ENCODE assay signal across 1 cellular context in genomic region chr11:6612008-6612815, GRCh38.
TF ChIP-seq lines count a peak whose summit lies in the region.

Gene TAF10, minus strand, starts transcription at chr11:6612216. Its CDS starts 27 bp downstream, at chr11:6612189.

TF ChIP-seq in HepG2, 621 proteins besides CTCF, POLR2A, EP300 and RAD21 (continued from another document and continues in another):
- no peak for TF ChIP-seq ARID3A (IDR thresholded peaks at IDR 0.05; ENCODE audit: low read depth, low read length)
- TF ChIP-seq ZNF224 (CRISPR knock-in tag; IDR thresholded peaks at IDR 0.05): no peak
- TF ChIP-seq ZNF282 (IDR thresholded peaks at IDR 0.05; ENCODE audit: partially characterized antibody): no peak
- no peak for TF ChIP-seq USF2 (IDR thresholded peaks at IDR 0.05; ENCODE audit: low read depth, low read length)
- TF ChIP-seq USF2 (CRISPR knock-in tag; IDR thresholded peaks at IDR 0.05; ENCODE audit: borderline replicate concordance): 0 out of 2 replicates have a peak, but pooled peaks have one; percentile 18
- TF ChIP-seq ZBTB39 (CRISPR knock-in tag; IDR thresholded peaks at IDR 0.05): no peak
- TF ChIP-seq ZNF460 (CRISPR knock-in tag; IDR thresholded peaks at IDR 0.05; ENCODE audit: borderline replicate concordance): no peak
- TF ChIP-seq ZNF713 (CRISPR knock-in tag; IDR thresholded peaks at IDR 0.05): no peak
- TF ChIP-seq ZNF34 (CRISPR knock-in tag; IDR thresholded peaks at IDR 0.05; ENCODE audit: borderline replicate concordance): peak; percentile 44; the same call in 1 of the 2 replicates
- TF ChIP-seq MAFF (IDR thresholded peaks at IDR 0.05; ENCODE audit: low read depth, low read length): 0 out of 2 replicates have a peak, but pooled peaks have one; percentile 0
- peak; percentile 73 for TF ChIP-seq THAP11 (CRISPR knock-in tag; IDR thresholded peaks at IDR 0.05)
- TF ChIP-seq RBAK (CRISPR knock-in tag; IDR thresholded peaks at IDR 0.05): peak; percentile 33; the same call in 1 of the 2 replicates
- TF ChIP-seq POGZ (CRISPR knock-in tag; IDR thresholded peaks at IDR 0.05): peak; percentile 66
- TF ChIP-seq SMC3 (IDR thresholded peaks at IDR 0.05; ENCODE audit: low read length): no peak
- TF ChIP-seq ZNF30 (CRISPR knock-in tag; IDR thresholded peaks at IDR 0.05): no peak
- no peak for TF ChIP-seq RFX3 (CRISPR knock-in tag; IDR thresholded peaks at IDR 0.05)
- TF ChIP-seq MBD4 (IDR thresholded peaks at IDR 0.05; ENCODE audit: borderline replicate concordance, low read length): no peak
- TF ChIP-seq ZNF333 (CRISPR knock-in tag; IDR thresholded peaks at IDR 0.05; ENCODE audit: borderline replicate concordance): peak; percentile 18; the same call in 1 of the 2 replicates
- peak; percentile 84; the same call in 1 of the 2 replicates for TF ChIP-seq ZNF772 (CRISPR knock-in tag; IDR thresholded peaks at IDR 0.05)
- no peak for TF ChIP-seq PHF21A (CRISPR knock-in tag; IDR thresholded peaks at IDR 0.05)
- TF ChIP-seq ZNF777 (CRISPR knock-in tag; IDR thresholded peaks at IDR 0.05): no peak
- no peak for TF ChIP-seq ZNF549 (CRISPR knock-in tag; IDR thresholded peaks at IDR 0.05)
- no peak for TF ChIP-seq HDAC2 (CRISPR knock-in tag; IDR thresholded peaks at IDR 0.05)
- no peak for TF ChIP-seq E2F1 (CRISPR knock-in tag; IDR thresholded peaks at IDR 0.05)
- TF ChIP-seq ZNF12 (CRISPR knock-in tag; IDR thresholded peaks at IDR 0.05): peak; percentile 88
- no peak for TF ChIP-seq ZNF557 (CRISPR knock-in tag; IDR thresholded peaks at IDR 0.05)
- no peak; the same call in 1 of the 2 replicates for TF ChIP-seq NCOA2 (CRISPR knock-in tag; IDR thresholded peaks at IDR 0.05)
- peak; percentile 23; the same call in 1 of the 2 replicates for TF ChIP-seq ATF1 (CRISPR knock-in tag; IDR thresholded peaks at IDR 0.05)
- no peak for TF ChIP-seq MAFK (conservative IDR thresholded peaks at IDR 0.05 in 1 of 2, IDR thresholded peaks at IDR 0.05 in 1 of 2; ENCODE audit: low read length in 2 of 2)
- TF ChIP-seq ZNF781 (CRISPR knock-in tag; IDR thresholded peaks at IDR 0.05; ENCODE audit: borderline replicate concordance, not compliant biosample characterization): peak; percentile 93
- TF ChIP-seq FOXJ3 (CRISPR knock-in tag; IDR thresholded peaks at IDR 0.05; ENCODE audit: borderline replicate concordance): peak; percentile 38; the same call in 1 of the 2 replicates
- TF ChIP-seq ZNF879 (CRISPR knock-in tag; IDR thresholded peaks at IDR 0.05): 0 out of 2 replicates have a peak, but pooled peaks have one; percentile 52
- no peak for TF ChIP-seq ARHGAP35 (CRISPR knock-in tag; IDR thresholded peaks at IDR 0.05; ENCODE audit: borderline replicate concordance)
- 0 out of 2 replicates have a peak, but pooled peaks have one; percentile 37 for TF ChIP-seq ZNF576 (CRISPR knock-in tag; IDR thresholded peaks at IDR 0.05)
- TF ChIP-seq DDIT3 (CRISPR knock-in tag; IDR thresholded peaks at IDR 0.05): no peak
- TF ChIP-seq ZNF501 (CRISPR knock-in tag; IDR thresholded peaks at IDR 0.05): peak; percentile 86
- TF ChIP-seq ZEB1 (IDR thresholded peaks at IDR 0.05; ENCODE audit: insufficient replicate concordance, low read depth): no peak
- peak; percentile 87; the same call in 1 of the 2 replicates for TF ChIP-seq ZNF788 (CRISPR knock-in tag; IDR thresholded peaks at IDR 0.05; ENCODE audit: borderline replicate concordance)
- peak; percentile 43; the same call in 1 of the 2 replicates for TF ChIP-seq HIC2 (CRISPR knock-in tag; IDR thresholded peaks at IDR 0.05; ENCODE audit: low read depth)
- TF ChIP-seq ZNF383 (CRISPR knock-in tag; IDR thresholded peaks at IDR 0.05; ENCODE audit: borderline replicate concordance): no peak
- TF ChIP-seq SKI (IDR thresholded peaks at IDR 0.05; ENCODE audit: partially characterized antibody): peak; percentile 39
- peak; percentile 93 for TF ChIP-seq TAF1 (CRISPR knock-in tag; IDR thresholded peaks at IDR 0.05)
- no peak for TF ChIP-seq FOXK2 (IDR thresholded peaks at IDR 0.05)
- TF ChIP-seq NR0B2 (CRISPR knock-in tag; IDR thresholded peaks at IDR 0.05): peak; percentile 71; the same call in 1 of the 2 replicates
- peak; percentile 94 for TF ChIP-seq SNAPC4 (CRISPR knock-in tag; IDR thresholded peaks at IDR 0.05)
- no peak for TF ChIP-seq NR2F1 (CRISPR knock-in tag; IDR thresholded peaks at IDR 0.05)
- TF ChIP-seq PATZ1 (CRISPR knock-in tag; IDR thresholded peaks at IDR 0.05): peak; percentile 71
- TF ChIP-seq ZNF850 (CRISPR knock-in tag; conservative IDR thresholded peaks at IDR 0.05): no peak
- peak; percentile 88; the same call in 1 of the 2 replicates for TF ChIP-seq ZNF776 (CRISPR knock-in tag; IDR thresholded peaks at IDR 0.05)
- peak; percentile 37; the same call in 1 of the 2 replicates for TF ChIP-seq MTF2 (CRISPR knock-in tag; IDR thresholded peaks at IDR 0.05; ENCODE audit: borderline replicate concordance)
- peak; percentile 74; the same call in 1 of the 2 replicates for TF ChIP-seq ZMAT3 (CRISPR knock-in tag; conservative IDR thresholded peaks at IDR 0.05)
